ENCODE assay signal across 16 cellular contexts in the genomic region with DNA sequence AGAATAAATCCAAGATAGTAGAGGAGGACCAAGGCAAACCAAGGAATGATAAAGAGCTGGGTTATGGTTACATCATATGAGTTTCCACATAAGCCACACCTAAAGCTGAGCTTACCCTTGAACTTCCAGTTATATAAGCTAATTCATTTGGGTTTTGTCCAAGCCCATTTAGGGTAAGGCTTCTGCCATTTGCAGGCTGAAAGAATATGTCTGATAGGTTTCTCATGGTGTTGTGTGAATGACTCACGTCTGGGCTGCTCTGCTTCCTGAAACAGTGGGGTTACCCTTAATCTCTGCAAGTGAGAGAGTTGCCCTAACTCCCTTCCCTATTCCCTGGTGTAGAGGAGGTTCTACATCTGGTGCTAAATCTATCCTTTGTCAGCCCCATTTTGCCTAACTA.
DNase-seq lines count a peak whose midpoint lies in the region; ATAC-seq and TF ChIP-seq lines count a peak whose summit lies in the region.
"Had no signal": no experiment of that assay in that cellular context is flagged by ENCODE, and none has a peak within 500 bp of the region (broad histone marks: within the 10 kb centered on the region; RNA-seq: fewer than 3 reads in every experiment).

No MANE protein-coding gene starts in this region.

- CTCF ChIA-PET in Calu3 (lab: Charles Lee) = interaction anchor here (0.7 kb wide), 1 partner anchor 35 kb away, joined by 4 read pairs; no protein-coding TSS in a partner anchor

- no peaks in the 10 kb centered on the region for H3K36me3 Mint-ChIP-seq in Calu3 (ENCODE audit: insufficient read depth, unreplicated experiment)

- DNase-seq in CD1c-positive myeloid dendritic cell (ENCODE audit: extremely low spot score) = peak; percentile 64
- peak; percentile 83 for DNase-seq in MV-4-11 (lab: John Stamatoyannopoulos, UW)
- peak; percentile 92 for DNase-seq in epithelial cell of esophagus (ENCODE audit: low read depth)
- no peak for DNase-seq in mucosa of descending colon
- no peak for DNase-seq in Calu3
- no peak for DNase-seq in NCI-H1694 treated with DMSO at 0.1 percent for 48 hours (lab: John Stamatoyannopoulos, UW)
- no peak for DNase-seq in stimulated activated naive CD4-positive, alpha-beta T cell (lab: John Stamatoyannopoulos, UW)
- DNase-seq: activated B cell treated with CpG ODN at 0.5 μM for 24 hours, activated gamma-delta T cell, aorta, gastrocnemius medialis, NCI-H2029, NCI-H774, retina had no signal

- H3K36me3 ChIP-seq in mucosa of descending colon (ENCODE audit: low read depth) = no peaks in the 10 kb centered on the region
- H3K36me3 ChIP-seq: gastrocnemius medialis had no signal

- H3K4me1 ChIP-seq in mucosa of descending colon (ENCODE audit: low read depth) = no peaks in the 10 kb centered on the region
- H3K4me1 ChIP-seq: gastrocnemius medialis had no signal

- H3K27ac Mint-ChIP-seq in Calu3 (ENCODE audit: unreplicated experiment) = no peak overlapping the region
- H3K27ac Mint-ChIP-seq: activated B cell treated with CpG ODN at 0.5 μM for 24 hours had no signal

- no peak overlapping the region for H3K4me3 Mint-ChIP-seq in Calu3 (ENCODE audit: low read depth, unreplicated experiment)
- H3K4me3 Mint-ChIP-seq: activated B cell treated with CpG ODN at 0.5 μM for 24 hours, neural crest cell had no signal

- no peaks in the 10 kb centered on the region for H3K9me3 ChIP-seq in mucosa of descending colon
- H3K9me3 ChIP-seq: gastrocnemius medialis had no signal

- no peaks in the 10 kb centered on the region for H3K27me3 Mint-ChIP-seq in Calu3 (ENCODE audit: unreplicated experiment)

- ATAC-seq in mucosa of descending colon = peak; percentile 50
- ATAC-seq in HG02798 (IDR thresholded peaks at IDR 0.05; ENCODE audit: poor library complexity, unreplicated experiment) = no peak
- ATAC-seq: gastrocnemius medialis had no signal

- H3K9me3 Mint-ChIP-seq in Calu3 (ENCODE audit: low read depth, unreplicated experiment) = no peaks in the 10 kb centered on the region
- H3K9me3 Mint-ChIP-seq: neural crest cell had no signal

- intact Hi-C loops in mucosa of descending colon (cut with DNase I, micrococcal nuclease) (no loop called here), Calu3 (cut with micrococcal nuclease; ENCODE audit: unreplicated experiment) (no loop called here)

- no TSS peak for BruUV-seq in Calu3 (replicated peaks; lab: Mats Ljungman, UMichigan)

- TF ChIP-seq CTCF in epithelial cell of esophagus (IDR thresholded peaks at IDR 0.05; ENCODE audit: insufficient read depth, low read depth, low read length, missing control alignments) (no peak), mucosa of descending colon (IDR thresholded peaks at IDR 0.05) (no peak), Calu3 (IDR thresholded peaks at IDR 0.05; ENCODE audit: unreplicated experiment) (no peak)

- H3K4me3 ChIP-seq in epithelial cell of esophagus (ENCODE audit: low read length) = no peak overlapping the region
- no peak overlapping the region for H3K4me3 ChIP-seq in mucosa of descending colon
- H3K4me3 ChIP-seq: gastrocnemius medialis had no signal

- H3K4me1 Mint-ChIP-seq in Calu3 (ENCODE audit: low read depth, unreplicated experiment) = no peaks in the 10 kb centered on the region
- H3K4me1 Mint-ChIP-seq: activated B cell treated with CpG ODN at 0.5 μM for 24 hours, neural crest cell had no signal

Comparison
In these comparisons a context has a peak if more than half of its experiments do, and no peak if none do; other contexts are left out.
1. DNase-seq: peak in CD1c-positive myeloid dendritic cell (single experiment), MV-4-11 (single experiment) and epithelial cell of esophagus (single experiment); none in mucosa of descending colon (0 of 3), Calu3 (single experiment), NCI-H1694 treated with DMSO at 0.1 percent for 48 hours (single experiment) and stimulated activated naive CD4-positive, alpha-beta T cell (0 of 6).